Comparison of ENCODE assay signal across 22 cellular contexts in the genomic region with DNA sequence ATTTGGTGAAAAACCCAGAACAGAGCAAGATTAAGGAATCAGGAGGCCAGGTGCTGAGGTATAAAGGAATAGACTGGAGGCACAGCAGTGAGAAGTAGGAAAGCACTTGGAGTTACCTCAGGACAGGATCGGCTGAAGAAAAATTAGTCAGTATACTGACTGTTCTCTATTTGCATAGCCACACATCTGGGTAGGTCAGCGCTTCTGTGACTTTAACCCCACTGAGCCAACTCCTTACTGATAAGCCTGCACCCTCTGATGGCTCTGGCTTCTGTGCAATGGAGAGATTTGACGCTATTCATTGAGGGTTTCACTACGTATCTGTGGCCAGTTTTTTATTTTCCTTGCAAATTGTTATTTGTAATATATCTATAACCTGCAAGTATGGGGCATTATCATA.
"Had no signal": no experiment of that assay in that cellular context is flagged by ENCODE, and none has a peak within 500 bp of the region (broad histone marks: within the 10 kb centered on the region; RNA-seq: fewer than 3 reads in every experiment).

No MANE protein-coding gene starts in this region.

- H3K4me3 ChIP-seq: dorsolateral prefrontal cortex, esophagus muscularis mucosa, gastroesophageal sphincter, left ventricle myocardium inferior, lower lobe of right lung, sigmoid colon, skin epidermis, thyroid gland, upper lobe of left lung, uterus had no signal

- ATAC-seq: effector memory CD8-positive, alpha-beta T cell; gastroesophageal sphincter; lower lobe of right lung; naive thymus-derived CD4-positive, alpha-beta T cell had no signal

- H3K27ac ChIP-seq: dorsolateral prefrontal cortex, epithelial cell of prostate, esophagus muscularis mucosa, gastroesophageal sphincter, left ventricle myocardium inferior, lower lobe of right lung, sigmoid colon, skin epidermis, thyroid gland, upper lobe of left lung, uterus had no signal

- H3K4me3 Mint-ChIP-seq: effector memory CD8-positive, alpha-beta T cell; immature natural killer cell; memory B cell; mesothelial cell of epicardium; naive thymus-derived CD4-positive, alpha-beta T cell; nephron progenitor cell had no signal

- H3K4me1 ChIP-seq: esophagus muscularis mucosa, left ventricle myocardium inferior, lower lobe of right lung, sigmoid colon, thyroid gland, upper lobe of left lung, uterus had no signal

- H3K27me3 ChIP-seq: esophagus muscularis mucosa, gastroesophageal sphincter, thyroid gland, upper lobe of left lung, uterus had no signal

- H3K36me3 ChIP-seq: esophagus muscularis mucosa, gastroesophageal sphincter, left ventricle myocardium inferior, lower lobe of right lung, sigmoid colon, thyroid gland, upper lobe of left lung, uterus had no signal

- H3K9me3 Mint-ChIP-seq: effector memory CD8-positive, alpha-beta T cell; mesothelial cell of epicardium had no signal

- DNase-seq: cortex of kidney; dorsolateral prefrontal cortex; effector memory CD8-positive, alpha-beta T cell; foreskin fibroblast; glutamatergic neuron; immature natural killer cell; left ventricle myocardium inferior; lower lobe of right lung; naive thymus-derived CD4-positive, alpha-beta T cell; nephron progenitor cell; sigmoid colon; stimulated activated CD4-positive, alpha-beta T cell treated with anti-CD3 and anti-CD28 coated beads, Interleukin-12 subunit alpha, Interleukin-12 subunit beta, amount 100 ng/mL, for 4 hours; stimulated activated naive CD4-positive, alpha-beta T cell; thyroid gland; upper lobe of left lung; uterus had no signal

- H3K27ac Mint-ChIP-seq: effector memory CD8-positive, alpha-beta T cell; immature natural killer cell; memory B cell; mesothelial cell of epicardium; naive thymus-derived CD4-positive, alpha-beta T cell; nephron progenitor cell had no signal

- H3K36me3 Mint-ChIP-seq: immature natural killer cell; memory B cell; mesothelial cell of epicardium; naive thymus-derived CD4-positive, alpha-beta T cell had no signal

- H3K4me1 Mint-ChIP-seq: immature natural killer cell; memory B cell; naive thymus-derived CD4-positive, alpha-beta T cell had no signal

- H3K9me3 ChIP-seq: esophagus muscularis mucosa, gastroesophageal sphincter, left ventricle myocardium inferior, lower lobe of right lung, sigmoid colon, thyroid gland, upper lobe of left lung, uterus had no signal
